ENCODE assay signal across 19 cellular contexts in genomic region chr6:63576147-63576772, GRCh38. TPM values are rescaled to one million over a fixed set of nuclear protein-coding genes. Genes with fewer than 3 reads are reported as not detected.
DNase-seq lines count a peak whose midpoint lies in the region; ATAC-seq and TF ChIP-seq lines count a peak whose summit lies in the region.
"Had no signal": no experiment of that assay in that cellular context is flagged by ENCODE, and none has a peak within 500 bp of the region (broad histone marks: within the 10 kb centered on the region; RNA-seq: fewer than 3 reads in every experiment).

No MANE protein-coding gene starts in this region.

- H3K36me3 Mint-ChIP-seq in CD4-positive, CD25-positive, alpha-beta regulatory T cell, result peaks cover 25% of the 10 kb centered on the region
- H3K36me3 Mint-ChIP-seq in endodermal cell (ENCODE audit: low read depth), result peaks cover 35% of the 10 kb centered on the region
- H3K36me3 Mint-ChIP-seq in naive thymus-derived CD4-positive, alpha-beta T cell, result peaks cover 9 to 30% (median 27%) of the 10 kb centered on the region in 5 donors

- intact Hi-C loops in PC-3 (cut with micrococcal nuclease), result no loop called here
- intact Hi-C loops in naive thymus-derived CD4-positive, alpha-beta T cell (cut with micrococcal nuclease), result no loop called here

- H3K18ac ChIP-seq in neuronal stem cell (ENCODE audit: low read length), result no peak overlapping the region

- H3K4me2 ChIP-seq in PC-3 (ENCODE audit: low read length), result no peak overlapping the region
- no peak overlapping the region for H3K4me2 ChIP-seq in neuronal stem cell (ENCODE audit: insufficient read depth, low read length, poor library complexity, severe bottlenecking)

- H3K4ac ChIP-seq in neuronal stem cell (ENCODE audit: low read length), result no peak overlapping the region

- no peak overlapping the region for H2BK5ac ChIP-seq in neuronal stem cell (ENCODE audit: low read length)

- H3K27me3 Mint-ChIP-seq in CD4-positive, CD25-positive, alpha-beta regulatory T cell, result peaks cover 4% of the 10 kb centered on the region
- H3K27me3 Mint-ChIP-seq in endodermal cell (ENCODE audit: insufficient read depth), result peaks cover 8% of the 10 kb centered on the region
- H3K27me3 Mint-ChIP-seq in naive thymus-derived CD4-positive, alpha-beta T cell, result no peaks in the 10 kb centered on the region
- H3K27me3 Mint-ChIP-seq: naive thymus-derived CD8-positive, alpha-beta T cell had no signal

- H2AK5ac ChIP-seq in neuronal stem cell (ENCODE audit: low read depth, low read length), result no peak overlapping the region

- H3F3A ChIP-seq in PC-3 (ENCODE audit: low read length, unreplicated experiment), result peaks cover 4% of the 10 kb centered on the region

- peak overlapping the region; percentile 8 for H3K27ac ChIP-seq in CD4-positive, CD25-positive, alpha-beta regulatory T cell (ENCODE audit: insufficient read depth, low read length, poor library complexity, severe bottlenecking)
- no peak overlapping the region for H3K27ac ChIP-seq in PC-3 (ENCODE audit: low read length)
- H3K27ac ChIP-seq in endodermal cell (ENCODE audit: low read depth, low read length), result no peak overlapping the region
- no peak overlapping the region for H3K27ac ChIP-seq in neuronal stem cell (replicated peaks; ENCODE audit: low read length)
- H3K27ac ChIP-seq in naive thymus-derived CD4-positive, alpha-beta T cell (ENCODE audit: low read depth, low read length), result no peak overlapping the region
- H3K27ac ChIP-seq: coronary artery, suprapubic skin had no signal

- H2BK15ac ChIP-seq in neuronal stem cell (ENCODE audit: low read length), result no peak overlapping the region

- H4K8ac ChIP-seq in neuronal stem cell (ENCODE audit: low read depth, low read length), result no peak overlapping the region

- H3K27me3 ChIP-seq in CD4-positive, CD25-positive, alpha-beta regulatory T cell (ENCODE audit: control insufficient read depth, insufficient read depth, low read length), result no peaks in the 10 kb centered on the region
- no peaks in the 10 kb centered on the region for H3K27me3 ChIP-seq in PC-3 (ENCODE audit: low read length)
- peaks cover 4% of the 10 kb centered on the region for H3K27me3 ChIP-seq in endodermal cell (ENCODE audit: control insufficient read depth, insufficient read depth, low read length, poor library complexity, severe bottlenecking)
- H3K27me3 ChIP-seq in neuron (ENCODE audit: insufficient read depth, low read length), result no peaks in the 10 kb centered on the region
- H3K27me3 ChIP-seq in neuronal stem cell (ENCODE audit: control insufficient read depth in 3 of 3, insufficient read depth in 3 of 3, low read depth in 1 of 3, low read length in 3 of 3), result no peaks in the 10 kb centered on the region
- no peaks in the 10 kb centered on the region for H3K27me3 ChIP-seq in naive thymus-derived CD4-positive, alpha-beta T cell (ENCODE audit: control insufficient read depth in 2 of 2, insufficient read depth in 2 of 2, low read length in 2 of 2)
- H3K27me3 ChIP-seq: suprapubic skin had no signal

- no peak overlapping the region for H3K4me3 ChIP-seq in CD4-positive, CD25-positive, alpha-beta regulatory T cell (ENCODE audit: low read depth, low read length)
- 0 out of 2 replicates have a peak overlapping the region, but pooled peaks have one; percentile 11 for H3K4me3 ChIP-seq in PC-3 (ENCODE audit: low read length)
- H3K4me3 ChIP-seq in endodermal cell (ENCODE audit: low read length), result no peak overlapping the region
- H3K4me3 ChIP-seq in neuron (ENCODE audit: low read length), result peak overlapping the region; percentile 21
- no peak overlapping the region for H3K4me3 ChIP-seq in neuronal stem cell (ENCODE audit: low read length in 2 of 2)
- H3K4me3 ChIP-seq in naive thymus-derived CD4-positive, alpha-beta T cell (ENCODE audit: low read length), result no peak overlapping the region
- H3K4me3 ChIP-seq: coronary artery, suprapubic skin had no signal

- H3K79me1 ChIP-seq in neuronal stem cell (ENCODE audit: low read depth, low read length), result peaks cover 6% of the 10 kb centered on the region

- TF ChIP-seq CTCF in PC-3 (conservative IDR thresholded peaks at IDR 0.05; ENCODE audit: low read depth, low read length), result no peak
- TF ChIP-seq CTCF in endodermal cell (conservative IDR thresholded peaks at IDR 0.05), result no peak

- H3K9me2 ChIP-seq in PC-3 (replicated peaks; ENCODE audit: low read length), result no peaks in the 10 kb centered on the region

- H2AFZ ChIP-seq in PC-3 (ENCODE audit: low read length) (no peak overlapping the region), neuron (ENCODE audit: low read depth, low read length) (no peak overlapping the region), neuronal stem cell (ENCODE audit: low read length) (no peak overlapping the region)

- H3K9ac ChIP-seq in PC-3 (ENCODE audit: low read length) (no peak overlapping the region), endodermal cell (ENCODE audit: extremely low read depth, low read length, poor library complexity, severe bottlenecking) (no peak overlapping the region), neuronal stem cell (ENCODE audit: low read depth, low read length, poor library complexity) (no peak overlapping the region)

- H3K9me3 ChIP-seq in CD4-positive, CD25-positive, alpha-beta regulatory T cell (ENCODE audit: control insufficient read depth in 2 of 2, low read length in 2 of 2), result no peaks in the 10 kb centered on the region
- H3K9me3 ChIP-seq in PC-3 (ENCODE audit: low read length), result no peaks in the 10 kb centered on the region
- H3K9me3 ChIP-seq in endodermal cell (ENCODE audit: control insufficient read depth, low read length), result no peaks in the 10 kb centered on the region
- H3K9me3 ChIP-seq in neuron (ENCODE audit: low read length), result no peaks in the 10 kb centered on the region
- no peaks in the 10 kb centered on the region for H3K9me3 ChIP-seq in neuronal stem cell (replicated peaks in 1 of 2; ENCODE audit: control insufficient read depth in 2 of 2, insufficient read depth in 1 of 2, low read depth in 1 of 2, low read length in 2 of 2)
- no peaks in the 10 kb centered on the region for H3K9me3 ChIP-seq in naive thymus-derived CD4-positive, alpha-beta T cell (ENCODE audit: control insufficient read depth in 2 of 3, low read length in 3 of 3)
- H3K9me3 ChIP-seq: suprapubic skin had no signal

- POLR2A ChIA-PET in PC-3 (lab: Charles Lee; ENCODE audit: unreplicated experiment), result no interaction called here
- POLR2A ChIA-PET in naive thymus-derived CD4-positive, alpha-beta T cell (lab: Charles Lee), result interaction anchor here (1.0 kb wide), 1 partner anchor 60 kb away, joined by 4 read pairs; the partner anchor contains the start of gene PHF3

- H3K4me3 Mint-ChIP-seq in CD4-positive, CD25-positive, alpha-beta regulatory T cell, result peak overlapping the region in 2 of 4 donors; percentile 57 to 84
- H3K4me3 Mint-ChIP-seq in endodermal cell, result no peak overlapping the region
- H3K4me3 Mint-ChIP-seq in naive thymus-derived CD4-positive, alpha-beta T cell, result peak overlapping the region in 3 of 10 donors; percentile 5 to 12 (median 10)

- H3K36me3 ChIP-seq in CD4-positive, CD25-positive, alpha-beta regulatory T cell (ENCODE audit: control insufficient read depth, insufficient read depth, low read length), result peaks cover 49% of the 10 kb centered on the region
- H3K36me3 ChIP-seq in PC-3 (ENCODE audit: low read depth, low read length) (peaks cover 61% of the 10 kb centered on the region), endodermal cell (ENCODE audit: control insufficient read depth, insufficient read depth, low read length) (peaks cover 51% of the 10 kb centered on the region), neuron (ENCODE audit: insufficient read depth, low read length) (peaks cover 49% of the 10 kb centered on the region), neuronal stem cell (replicated peaks in 1 of 2; ENCODE audit: control insufficient read depth in 2 of 2, insufficient read depth in 2 of 2, low read length in 2 of 2) (peaks cover 11 to 74% of the 10 kb centered on the region in 2 donors)
- H3K36me3 ChIP-seq in naive thymus-derived CD4-positive, alpha-beta T cell (ENCODE audit: control insufficient read depth in 2 of 3, insufficient read depth in 3 of 3, low read length in 3 of 3), result peaks cover 10 to 36% (median 19%) of the 10 kb centered on the region in 3 experiments

- no peak for ATAC-seq in CD4-positive, CD25-positive, alpha-beta regulatory T cell (ENCODE audit: low read depth in 2 of 2)
- ATAC-seq in PC-3 (no peak), HG02938 (IDR thresholded peaks at IDR 0.05; ENCODE audit: unreplicated experiment) (no peak)
- ATAC-seq in naive thymus-derived CD4-positive, alpha-beta T cell, result no peak
- ATAC-seq: naive thymus-derived CD8-positive, alpha-beta T cell had no signal

- H2BK120ac ChIP-seq in neuronal stem cell (ENCODE audit: low read depth, low read length), result no peak overlapping the region

- H3K4me1 ChIP-seq in CD4-positive, CD25-positive, alpha-beta regulatory T cell (ENCODE audit: control insufficient read depth, insufficient read depth, low read length, poor library complexity, severe bottlenecking), result peaks cover 25% of the 10 kb centered on the region
- H3K4me1 ChIP-seq in PC-3 (ENCODE audit: insufficient read depth, low read length) (peaks cover 8% of the 10 kb centered on the region), endodermal cell (ENCODE audit: control insufficient read depth, insufficient read depth, low read length) (no peaks in the 10 kb centered on the region), neuron (ENCODE audit: insufficient read depth, low read length) (peaks cover 28% of the 10 kb centered on the region), neuronal stem cell (ENCODE audit: control insufficient read depth in 2 of 2, insufficient read depth in 1 of 2, low read depth in 1 of 2, low read length in 2 of 2) (peaks cover 0 to 9% of the 10 kb centered on the region in 2 donors)
- H3K4me1 ChIP-seq in naive thymus-derived CD4-positive, alpha-beta T cell (ENCODE audit: control insufficient read depth in 2 of 2, insufficient read depth in 2 of 2, low read length in 2 of 2), result peaks cover 10 to 16% of the 10 kb centered on the region in 2 donors

- 93 to 100% methylated on average over 2 to 3 of the region's 3 CpGs for WGBS in endodermal cell (ENCODE audit: insufficient coverage in 1 of 2, insufficient read length in 1 of 2), 2 experiments
- WGBS in neuronal stem cell (ENCODE audit: extremely low coverage in 2 of 2, insufficient read length in 2 of 2, insufficient replicate concordance in 1 of 2), 2 donors, result no CpG with 5 or more reads among the region's 3 CpGs

- no peak overlapping the region for H3K27ac Mint-ChIP-seq in CD4-positive, CD25-positive, alpha-beta regulatory T cell
- H3K27ac Mint-ChIP-seq in endodermal cell, result peak overlapping the region; percentile 18
- peak overlapping the region in 1 of 9 donors; percentile 38 for H3K27ac Mint-ChIP-seq in naive thymus-derived CD4-positive, alpha-beta T cell

- peaks cover 56% of the 10 kb centered on the region for H3K79me2 ChIP-seq in PC-3 (ENCODE audit: low read length)

- no peak overlapping the region for H2BK12ac ChIP-seq in neuronal stem cell (ENCODE audit: low read length)

- H4K91ac ChIP-seq in neuronal stem cell (ENCODE audit: low read depth, low read length, poor library complexity), result no peak overlapping the region

- CTCF ChIA-PET in PC-3 (lab: Charles Lee), result no interaction called here
- CTCF ChIA-PET in naive thymus-derived CD4-positive, alpha-beta T cell (lab: Charles Lee), result no interaction called here

- no peak for DNase-seq in CD4-positive, CD25-positive, alpha-beta regulatory T cell
- DNase-seq in PC-3 (no peak), endodermal cell (no peak), NOMO-1 (lab: John Stamatoyannopoulos, UW; ENCODE audit: unreplicated experiment in 2 of 2) (no peak), neuronal stem cell (ENCODE audit: low spot score) (no peak)
- no peak for DNase-seq in naive thymus-derived CD4-positive, alpha-beta T cell
- DNase-seq: activated CD4-positive, alpha-beta T cell treated with anti-CD3 and anti-CD28 coated beads, Interleukin-2, amount 50 U/mL, for 48 hours; activated naive CD4-positive, alpha-beta T cell treated with Interleukin-2 at 50 U/mL for 16 hours; COR-L47; EL; kidney; naive thymus-derived CD8-positive, alpha-beta T cell; NCI-H2107; NCI-H524 treated with DMSO at 0.1 percent for 48 hours; SHP77 had no signal

- H3K14ac ChIP-seq in neuronal stem cell (ENCODE audit: low read length), result no peak overlapping the region

- no peaks in the 10 kb centered on the region for H3K9me3 Mint-ChIP-seq in CD4-positive, CD25-positive, alpha-beta regulatory T cell
- no peaks in the 10 kb centered on the region for H3K9me3 Mint-ChIP-seq in endodermal cell
- peaks cover 0 to 5% (median 0%) of the 10 kb centered on the region in 11 donors for H3K9me3 Mint-ChIP-seq in naive thymus-derived CD4-positive, alpha-beta T cell
- H3K9me3 Mint-ChIP-seq: naive thymus-derived CD8-positive, alpha-beta T cell had no signal

- peaks cover 10 to 46% (median 36%) of the 10 kb centered on the region in 4 donors for H3K4me1 Mint-ChIP-seq in CD4-positive, CD25-positive, alpha-beta regulatory T cell
- peaks cover 20% of the 10 kb centered on the region for H3K4me1 Mint-ChIP-seq in endodermal cell
- H3K4me1 Mint-ChIP-seq in naive thymus-derived CD4-positive, alpha-beta T cell, result peaks cover 21 to 43% (median 39%) of the 10 kb centered on the region in 7 donors

- BruUV-seq in PC-3 (replicated peaks; lab: Mats Ljungman, UMichigan), result no TSS peak

- no peak overlapping the region for H3K23ac ChIP-seq in neuronal stem cell (ENCODE audit: low read depth, low read length, poor library complexity)

- H4K20me1 ChIP-seq in PC-3 (ENCODE audit: low read length), result peaks cover 69% of the 10 kb centered on the region

RNA-seq across cellular contexts. Expression of gene PTP4A1, which starts 4.0 kb away (rescaled TPM):
- total RNA-seq in CD4-positive, CD25-positive, alpha-beta regulatory T cell, result 126 TPM
- 10 to 100 TPM; 54.1 to 72.7 (median 60.8) TPM for polyA plus RNA-seq in CD4-positive, CD25-positive, alpha-beta regulatory T cell
- total RNA-seq in PC-3 (2014; rRNA removed) (29.9 and 45.7 TPM in 2 replicates), endodermal cell (10 to 100 TPM; 37.2 to 42.6 TPM)
- 79.9 TPM for polyA plus RNA-seq in endodermal cell (2013, experiment 1 of 2)
- 78.4 TPM for polyA plus RNA-seq in endodermal cell (2013, experiment 2 of 2)
- 64.7 TPM for polyA plus RNA-seq in neuronal stem cell (2013, experiment 1 of 2)
- polyA plus RNA-seq in neuronal stem cell (2013, experiment 2 of 2), result 69.5 TPM
- 100 to 1,000 TPM in 2 of 5 experiments, 10 to 100 TPM in 3; 26.4 to 165 (median 73.8) TPM for total RNA-seq in naive thymus-derived CD4-positive, alpha-beta T cell
- 10 to 100 TPM; 37.9 to 47.5 TPM for polyA plus RNA-seq in naive thymus-derived CD4-positive, alpha-beta T cell

RNA-seq across cellular contexts. Expression of gene PHF3, which starts 59.3 kb away (rescaled TPM):
- 103 TPM for total RNA-seq in CD4-positive, CD25-positive, alpha-beta regulatory T cell
- polyA plus RNA-seq in CD4-positive, CD25-positive, alpha-beta regulatory T cell, result 10 to 100 TPM; 19.4 to 30.1 (median 21.2) TPM
- total RNA-seq in PC-3 (2014; rRNA removed) (17.9 and 21.8 TPM in 2 replicates), endodermal cell (10 to 100 TPM; 68.2 to 72.5 TPM)
- polyA plus RNA-seq in endodermal cell (2013, experiment 1 of 2), result 36.8 TPM
- polyA plus RNA-seq in endodermal cell (2013, experiment 2 of 2), result 36.3 TPM
- polyA plus RNA-seq in neuronal stem cell (2013, experiment 1 of 2), result 35.4 TPM
- 35.9 TPM for polyA plus RNA-seq in neuronal stem cell (2013, experiment 2 of 2)
- total RNA-seq in naive thymus-derived CD4-positive, alpha-beta T cell, result 100 to 1,000 TPM in 3 of 5 experiments, 10 to 100 TPM in 2; 56.8 to 141 (median 108) TPM
- 10 to 100 TPM; 40.0 to 54.1 TPM for polyA plus RNA-seq in naive thymus-derived CD4-positive, alpha-beta T cell

Comparison
In these comparisons a context has a peak if more than half of its experiments do, and no peak if none do; other contexts are left out.
1. H3K4me3 ChIP-seq: peak in PC-3 (single experiment) and neuron (single experiment); none in CD4-positive, CD25-positive, alpha-beta regulatory T cell (single experiment), endodermal cell (single experiment), neuronal stem cell (0 of 2) and naive thymus-derived CD4-positive, alpha-beta T cell (single experiment).